14 cellular contexts compared by ENCODE assay signal in the genomic region with DNA sequence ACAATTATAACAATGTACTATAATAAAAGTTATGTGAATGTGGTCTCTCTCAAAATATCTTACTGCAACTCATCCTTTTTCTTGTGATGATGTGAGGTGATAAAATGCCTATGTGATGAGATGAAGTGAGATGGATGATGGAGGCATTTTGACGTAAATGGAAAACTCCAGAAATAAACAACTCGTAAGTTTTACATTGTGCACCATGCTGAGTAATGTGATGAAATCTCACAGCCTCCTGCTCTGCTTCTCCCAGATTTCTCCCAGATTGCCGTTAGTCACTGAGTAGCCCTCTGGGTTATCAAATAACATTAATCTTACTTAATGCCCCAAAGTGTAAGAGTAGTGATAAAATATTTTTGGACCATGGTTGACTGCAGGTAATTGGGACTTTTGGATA.
"Had no signal": no experiment of that assay in that cellular context is flagged by ENCODE, and none has a peak within 500 bp of the region (broad histone marks: within the 10 kb centered on the region; RNA-seq: fewer than 3 reads in every experiment).

No MANE protein-coding gene starts in this region.

- FAIRE-seq: bronchial epithelial cell had no signal

- H3K4me1 Mint-ChIP-seq: activated B cell treated with CpG ODN at 0.5 μM for 24 hours, endodermal cell, natural killer cell had no signal

- H3K27me3 Mint-ChIP-seq: stimulated activated naive B cell treated with anti-CD40 and anti-IgM and Interleukin-4, amounts not matched to agents 10 μg/mL and 1 μg/mL and 100 μg/mL, for 72 hours had no signal

- H3K4me3 Mint-ChIP-seq: activated B cell treated with CpG ODN at 0.5 μM for 24 hours; activated T-helper 1 cell treated with anti-CD3 and anti-CD28 coated beads, Interleukin-12 subunit alpha, Interleukin-12 subunit beta, Interleukin-2, Interleukin-4 antibody, amounts not matched to agents 30 ng/mL and 10 ng/mL and 1 ng/mL, durations not matched to agents 14 hours and 24 hours and 36 hours; endodermal cell; natural killer cell; stimulated activated naive B cell treated with anti-CD40 and anti-IgM and Interleukin-4, amounts not matched to agents 10 μg/mL and 1 μg/mL and 100 μg/mL, for 72 hours; T-helper 2 cell treated with Interferon-gamma antibody and Interleukin-4, amounts not matched to agents 5 μg/mL and 100 μg/mL, for 36 hours had no signal

- H3K9me3 Mint-ChIP-seq: activated B cell treated with CpG ODN at 0.5 μM for 24 hours; activated T-helper 1 cell treated with anti-CD3 and anti-CD28 coated beads, Interleukin-12 subunit alpha, Interleukin-12 subunit beta, Interleukin-2, Interleukin-4 antibody, amounts not matched to agents 30 ng/mL and 10 ng/mL and 1 ng/mL, durations not matched to agents 14 hours and 24 hours and 36 hours; T-helper 2 cell treated with Interferon-gamma antibody and Interleukin-4, amounts not matched to agents 5 μg/mL and 100 μg/mL, for 36 hours had no signal

- H3K36me3 Mint-ChIP-seq: stimulated activated naive B cell treated with anti-CD40 and anti-IgM and Interleukin-4, amounts not matched to agents 10 μg/mL and 1 μg/mL and 100 μg/mL, for 72 hours had no signal

- DNase-seq: activated B cell treated with CpG ODN at 0.5 μM for 24 hours; dorsolateral prefrontal cortex; endodermal cell; glutamatergic neuron; mesendoderm; natural killer cell; stimulated activated CD4-positive, alpha-beta T cell treated with anti-CD3 and anti-CD28 coated beads, Interleukin-15, amount 100 ng/mL, for 24 hours; stimulated activated CD4-positive, alpha-beta T cell treated with anti-CD3 and anti-CD28 coated beads, Interleukin-4, amount 100 ng/mL, for 1 hour; stimulated activated naive B cell treated with anti-CD40 and anti-IgM and Interleukin-4, amounts not matched to agents 10 μg/mL and 1 μg/mL and 100 μg/mL, for 72 hours had no signal

- H3K27ac Mint-ChIP-seq: activated B cell treated with CpG ODN at 0.5 μM for 24 hours; activated T-helper 1 cell treated with anti-CD3 and anti-CD28 coated beads, Interleukin-12 subunit alpha, Interleukin-12 subunit beta, Interleukin-2, Interleukin-4 antibody, amounts not matched to agents 30 ng/mL and 10 ng/mL and 1 ng/mL, durations not matched to agents 14 hours and 24 hours and 36 hours; endodermal cell; natural killer cell; stimulated activated naive B cell treated with anti-CD40 and anti-IgM and Interleukin-4, amounts not matched to agents 10 μg/mL and 1 μg/mL and 100 μg/mL, for 72 hours; T-helper 2 cell treated with Interferon-gamma antibody and Interleukin-4, amounts not matched to agents 5 μg/mL and 100 μg/mL, for 36 hours had no signal

- H3K4me3 ChIP-seq: ascending aorta, dorsolateral prefrontal cortex, tibial nerve had no signal
